27 cellular contexts compared by ENCODE assay signal in the genomic region with DNA sequence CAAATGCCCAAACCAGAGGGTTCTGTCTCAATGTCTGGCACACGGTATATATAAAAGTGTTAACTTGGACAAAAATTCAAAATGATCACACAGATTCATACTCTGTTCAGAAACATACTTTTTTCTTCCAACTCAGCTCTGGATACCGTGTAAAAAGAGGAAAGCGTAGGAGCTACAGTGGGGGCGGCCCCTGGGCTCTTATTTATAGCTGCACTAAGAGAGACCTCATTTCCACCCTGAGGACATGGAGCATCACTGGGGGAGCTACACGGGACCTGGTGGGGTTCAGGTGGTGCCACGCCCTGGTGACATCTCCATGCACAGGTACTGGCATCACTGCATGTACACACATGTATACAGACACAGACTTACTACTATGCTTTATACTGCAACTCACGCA.
"Had no signal": no experiment of that assay in that cellular context is flagged by ENCODE, and none has a peak within 500 bp of the region (broad histone marks: within the 10 kb centered on the region; RNA-seq: fewer than 3 reads in every experiment).

No MANE protein-coding gene starts in this region.

- H3K4me1 Mint-ChIP-seq: neural progenitor cell had no signal

- H3K9me3 Mint-ChIP-seq: natural killer cell; nephron; stimulated activated naive CD8-positive, alpha-beta T cell treated with anti-CD3 and anti-CD28 coated beads, Interleukin-15, Interleukin-2, amounts not matched to agents 100 ng/mL and 50 ng/mL, for 24 hours; type B pancreatic cell had no signal

- H3K27me3 Mint-ChIP-seq: type B pancreatic cell had no signal

- H3K27ac ChIP-seq: neural progenitor cell, prostate gland, right lobe of liver, sigmoid colon, stomach, suprapubic skin, testis, tibial artery, transverse colon, upper lobe of right lung, uterus had no signal

- H3K36me3 Mint-ChIP-seq: naive thymus-derived CD4-positive, alpha-beta T cell; natural killer cell; neural progenitor cell; stimulated activated effector memory CD8-positive, alpha-beta T cell treated with anti-CD3 and anti-CD28 coated beads, Interleukin-12 subunit alpha, Interleukin-12 subunit beta, amount 100 ng/mL, for 72 hours; stimulated activated naive B cell treated with anti-CD40 and anti-IgM and Interleukin-4, amounts not matched to agents 10 μg/mL and 1 μg/mL and 100 μg/mL, for 72 hours; type B pancreatic cell had no signal

- H3K4me1 ChIP-seq: neural progenitor cell, prostate gland, right lobe of liver, sigmoid colon, stomach, testis, tibial artery, transverse colon, upper lobe of right lung, uterus had no signal

- ATAC-seq: naive thymus-derived CD4-positive, alpha-beta T cell; natural killer cell; pancreas; right cardiac atrium; right lobe of liver; stimulated activated effector memory CD8-positive, alpha-beta T cell treated with anti-CD3 and anti-CD28 coated beads, Interleukin-12 subunit alpha, Interleukin-12 subunit beta, amount 100 ng/mL, for 72 hours; stimulated activated naive B cell treated with anti-CD40 and anti-IgM and Interleukin-4, amounts not matched to agents 10 μg/mL and 1 μg/mL and 100 μg/mL, for 72 hours; upper lobe of right lung had no signal

- H3K27ac Mint-ChIP-seq: naive thymus-derived CD4-positive, alpha-beta T cell; natural killer cell; neural progenitor cell; stimulated activated effector memory CD8-positive, alpha-beta T cell treated with anti-CD3 and anti-CD28 coated beads, Interleukin-12 subunit alpha, Interleukin-12 subunit beta, amount 100 ng/mL, for 72 hours; stimulated activated naive CD8-positive, alpha-beta T cell treated with anti-CD3 and anti-CD28 coated beads, Interleukin-15, Interleukin-2, amounts not matched to agents 100 ng/mL and 50 ng/mL, for 24 hours; type B pancreatic cell had no signal

- H3K4me3 Mint-ChIP-seq: naive thymus-derived CD4-positive, alpha-beta T cell; natural killer cell; nephron; neural progenitor cell; stimulated activated effector memory CD8-positive, alpha-beta T cell treated with anti-CD3 and anti-CD28 coated beads, Interleukin-12 subunit alpha, Interleukin-12 subunit beta, amount 100 ng/mL, for 72 hours; stimulated activated naive B cell treated with anti-CD40 and anti-IgM and Interleukin-4, amounts not matched to agents 10 μg/mL and 1 μg/mL and 100 μg/mL, for 72 hours; stimulated activated naive CD8-positive, alpha-beta T cell treated with anti-CD3 and anti-CD28 coated beads, Interleukin-15, Interleukin-2, amounts not matched to agents 100 ng/mL and 50 ng/mL, for 24 hours; type B pancreatic cell had no signal

- H3K27me3 ChIP-seq: neural progenitor cell, pancreas, right lobe of liver, sigmoid colon, stomach, suprapubic skin, testis, tibial artery, transverse colon, upper lobe of right lung, uterus had no signal

- DNase-seq: naive thymus-derived CD4-positive, alpha-beta T cell; natural killer cell; occipital lobe; pancreas; right cardiac atrium; right lobe of liver; sigmoid colon; small intestine; stimulated activated CD4-positive, alpha-beta T cell treated with anti-CD3 and anti-CD28 coated beads, Interleukin-15, amount 100 ng/mL, for 24 hours; stimulated activated CD4-positive, alpha-beta T cell treated with anti-CD3 and anti-CD28 coated beads, Interleukin-2, amount 100 ng/mL, for 24 hours; stimulated activated CD4-positive, alpha-beta T cell treated with anti-CD3 and anti-CD28 coated beads, Interleukin-2, amount 100 ng/mL, for 48 hours; stimulated activated CD4-positive, alpha-beta T cell treated with anti-CD3 and anti-CD28 coated beads, Interleukin-4, amount 100 ng/mL, for 24 hours; stimulated activated naive B cell treated with anti-CD40 and anti-IgM and Interleukin-4, amounts not matched to agents 10 μg/mL and 1 μg/mL and 100 μg/mL, for 72 hours; stimulated activated naive CD4-positive, alpha-beta T cell treated with Interleukin-2 at 50 U/mL for 16 hours; stomach; testis; tibial artery; transverse colon; upper lobe of right lung; uterus had no signal
